In the genomic region with DNA sequence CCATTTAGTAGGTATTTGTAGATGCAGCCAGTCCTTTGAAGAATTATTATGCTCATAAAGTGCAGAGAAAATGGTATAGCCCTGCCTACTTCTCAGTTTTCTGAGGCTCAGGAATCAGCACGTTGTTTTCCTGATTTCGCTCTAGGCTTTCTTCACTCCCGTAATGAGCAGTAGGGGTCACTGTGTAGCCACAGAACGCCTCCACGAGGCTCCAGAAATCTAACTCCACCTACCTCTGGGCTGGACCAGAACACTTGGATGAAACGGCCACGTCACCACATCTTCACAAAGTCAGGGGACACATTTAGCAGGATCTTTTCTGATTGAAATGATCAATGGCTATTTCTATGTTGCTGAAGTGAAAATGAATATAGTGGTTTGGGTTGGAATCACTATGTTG, we compare ENCODE assay signal across 8 cellular contexts. TPM values are rescaled to one million over a fixed set of nuclear protein-coding genes. Genes with fewer than 3 reads are reported as not detected.
DNase-seq lines count a peak whose midpoint lies in the region; ATAC-seq and TF ChIP-seq lines count a peak whose summit lies in the region.

No MANE protein-coding gene starts in this region.

- H3K36me3 Mint-ChIP-seq in activated naive CD8-positive, alpha-beta T cell treated with anti-CD3 and anti-CD28 coated beads, Interleukin-2, amount 10 ng/mL, durations not matched to agents 7 days and 5 days: no peaks in the 10 kb centered on the region
- peaks cover 8% of the 10 kb centered on the region for H3K36me3 Mint-ChIP-seq in glutamatergic neuron (ENCODE audit: unreplicated experiment)

- H3K27me3 Mint-ChIP-seq in activated naive CD8-positive, alpha-beta T cell treated with anti-CD3 and anti-CD28 coated beads, Interleukin-2, amount 10 ng/mL, durations not matched to agents 7 days and 5 days: peaks cover 15% of the 10 kb centered on the region
- no peaks in the 10 kb centered on the region for H3K27me3 Mint-ChIP-seq in glutamatergic neuron (ENCODE audit: unreplicated experiment)

- POLR2A ChIA-PET in activated naive CD8-positive, alpha-beta T cell treated with anti-CD3 and anti-CD28 coated beads, Interleukin-2, amount 10 ng/mL, durations not matched to agents 7 days and 5 days (lab: Charles Lee): no interaction called here

- peak; percentile 28 for TF ChIP-seq CTCF in glutamatergic neuron (IDR thresholded peaks at IDR 0.05; ENCODE audit: partially characterized antibody, unreplicated experiment)

- peak in 9 of 14 donors; percentile 4 to 28 (median 18) for DNase-seq in C1 segment of cervical spinal cord (lab: John Stamatoyannopoulos, UW)
- DNase-seq in MV-4-11 (lab: John Stamatoyannopoulos, UW): peak; percentile 73
- DNase-seq in SK-N-DZ (ENCODE audit: low spot score): peak; percentile 53
- DNase-seq in activated naive CD8-positive, alpha-beta T cell treated with anti-CD3 and anti-CD28 coated beads, Interleukin-2, amount 10 ng/mL, durations not matched to agents 7 days and 5 days: peak; percentile 38
- peak; percentile 63 for DNase-seq in glutamatergic neuron
- peak; percentile 78 for DNase-seq in pons (ENCODE audit: low spot score)

- ATAC-seq in GM19324 (IDR thresholded peaks at IDR 0.05; ENCODE audit: low FRiP score, unreplicated experiment) (peak; percentile 56), GM18498 (IDR thresholded peaks at IDR 0.05; ENCODE audit: unreplicated experiment) (no peak)
- peak; percentile 77 for ATAC-seq in activated naive CD8-positive, alpha-beta T cell treated with anti-CD3 and anti-CD28 coated beads, Interleukin-2, amount 10 ng/mL, durations not matched to agents 7 days and 5 days (ENCODE audit: low read depth)

- H3K27ac Mint-ChIP-seq in activated naive CD8-positive, alpha-beta T cell treated with anti-CD3 and anti-CD28 coated beads, Interleukin-2, amount 10 ng/mL, durations not matched to agents 7 days and 5 days: no peak overlapping the region
- no peak overlapping the region for H3K27ac Mint-ChIP-seq in glutamatergic neuron (ENCODE audit: unreplicated experiment)

- peaks cover 12% of the 10 kb centered on the region for H3K4me1 Mint-ChIP-seq in activated naive CD8-positive, alpha-beta T cell treated with anti-CD3 and anti-CD28 coated beads, Interleukin-2, amount 10 ng/mL, durations not matched to agents 7 days and 5 days
- H3K4me1 Mint-ChIP-seq in glutamatergic neuron (ENCODE audit: low read depth, unreplicated experiment): peaks cover 10% of the 10 kb centered on the region

- no peaks in the 10 kb centered on the region for H3K9me3 Mint-ChIP-seq in activated naive CD8-positive, alpha-beta T cell treated with anti-CD3 and anti-CD28 coated beads, Interleukin-2, amount 10 ng/mL, durations not matched to agents 7 days and 5 days
- H3K9me3 Mint-ChIP-seq in glutamatergic neuron (ENCODE audit: unreplicated experiment): peaks cover 9% of the 10 kb centered on the region

- H3K4me3 Mint-ChIP-seq in activated naive CD8-positive, alpha-beta T cell treated with anti-CD3 and anti-CD28 coated beads, Interleukin-2, amount 10 ng/mL, durations not matched to agents 7 days and 5 days: no peak overlapping the region
- peak overlapping the region; percentile 16 for H3K4me3 Mint-ChIP-seq in glutamatergic neuron (ENCODE audit: unreplicated experiment)

RNA-seq across cellular contexts. Expression of a gene that starts 49.8 kb away (rescaled TPM):
- polyA plus RNA-seq in SK-N-DZ (2014; cell fraction: cytosol; rRNA removed): 171 and 205 TPM in 2 replicates
- polyA plus RNA-seq in SK-N-DZ (2014; cell fraction: nucleus; rRNA removed): 112 and 153 TPM in 2 replicates
- 100 to 1,000 TPM; 159 to 173 TPM for total RNA-seq in activated naive CD8-positive, alpha-beta T cell treated with anti-CD3 and anti-CD28 coated beads, Interleukin-2, amount 10 ng/mL, durations not matched to agents 7 days and 5 days
- 70.2 TPM for total RNA-seq in glutamatergic neuron (ENCODE audit: unreplicated experiment)

Comparison
In these comparisons a context has a peak if more than half of its experiments do, and no peak if none do; other contexts are left out.
1. DNase-seq: peak in every context shown above with its lines; median percentile 78 in pons; 73 in MV-4-11; 63 in glutamatergic neuron; 53 in SK-N-DZ; 38 in activated naive CD8-positive, alpha-beta T cell treated with anti-CD3 and anti-CD28 coated beads, Interleukin-2, amount 10 ng/mL, durations not matched to agents 7 days and 5 days; 18 in C1 segment of cervical spinal cord.